In genomic region chr7:95878677-95879076, GRCh38 we compare ENCODE assay signal across 31 cellular contexts.
"Had no signal": no experiment of that assay in that cellular context is flagged by ENCODE, and none has a peak within 500 bp of the region (broad histone marks: within the 10 kb centered on the region; RNA-seq: fewer than 3 reads in every experiment).

No MANE protein-coding gene starts in this region.

- H3K27ac ChIP-seq: neural progenitor cell, ovary, parathyroid adenoma, psoas muscle, skin epidermis, spleen, suprapubic skin, testis, tibial artery, transverse colon, upper lobe of right lung, uterus had no signal

- H3K9ac ChIP-seq: neural progenitor cell, parathyroid adenoma had no signal

- H2AFZ ChIP-seq: neural progenitor cell, parathyroid adenoma had no signal

- H3K9me3 ChIP-seq: ovary, psoas muscle, suprapubic skin, testis, tibial artery, transverse colon, upper lobe of right lung, uterus had no signal

- H3K4me2 ChIP-seq: neural progenitor cell, smooth muscle cell had no signal

- H3K27ac Mint-ChIP-seq: natural killer cell; nephron; neural progenitor cell; progenitor cell of endocrine pancreas; stimulated activated memory B cell treated with anti-CD40 and anti-IgM and Interleukin-4, amounts not matched to agents 10 μg/mL and 1 μg/mL and 100 μg/mL, for 72 hours; stimulated activated naive CD8-positive, alpha-beta T cell treated with anti-CD3 and anti-CD28 coated beads, Interleukin-15, amount 100 ng/mL, for 72 hours; type B pancreatic cell had no signal

- H3K4me3 ChIP-seq: neural progenitor cell, ovary, psoas muscle, skin epidermis, smooth muscle cell, spleen, suprapubic skin, testis, tibial artery, transverse colon, upper lobe of right lung, uterus had no signal

- DNase-seq: natural killer cell; occipital lobe; ovary; posterior cingulate gyrus; psoas muscle; right cardiac atrium; spleen; stimulated activated CD4-positive, alpha-beta T cell treated with anti-CD3 and anti-CD28 coated beads, Interleukin-12 subunit alpha, Interleukin-12 subunit beta, amount 100 ng/mL, for 4 hours; stimulated activated CD4-positive, alpha-beta T cell treated with anti-CD3 and anti-CD28 coated beads, Interleukin-1b, Interleukin-23, amount 100 ng/mL, for 48 hours; stimulated activated CD4-positive, alpha-beta T cell treated with anti-CD3 and anti-CD28 coated beads, Interleukin-4, amount 100 ng/mL, for 1 hour; stimulated activated CD4-positive, alpha-beta T cell treated with anti-CD3 and anti-CD28 coated beads, Interleukin-4, amount 100 ng/mL, for 4 hours; stimulated activated CD8-positive, alpha-beta memory T cell treated with anti-CD3 and anti-CD28 coated beads, Interleukin-4, amount 100 ng/mL, for 48 hours; stimulated activated naive CD4-positive, alpha-beta T cell; stimulated activated naive CD8-positive, alpha-beta T cell treated with anti-CD3 and anti-CD28 coated beads, Interleukin-15, amount 100 ng/mL, for 72 hours; stimulated activated naive CD8-positive, alpha-beta T cell treated with anti-CD3 and anti-CD28 coated beads, Interleukin-15, Interleukin-2, amounts not matched to agents 100 U/mL and 50 U/mL, for 24 hours; substantia nigra; testis; tibial artery; transverse colon; upper lobe of right lung; uterus had no signal

- H3K27me3 ChIP-seq: neural progenitor cell, ovary, spleen, suprapubic skin, testis, tibial artery, transverse colon, upper lobe of right lung, uterus had no signal

- H3K4me1 Mint-ChIP-seq: natural killer cell; nephron; neural progenitor cell; stimulated activated memory B cell treated with anti-CD40 and anti-IgM and Interleukin-4, amounts not matched to agents 10 μg/mL and 1 μg/mL and 100 μg/mL, for 72 hours; stimulated activated naive CD8-positive, alpha-beta T cell treated with anti-CD3 and anti-CD28 coated beads, Interleukin-15, amount 100 ng/mL, for 72 hours had no signal

- H3K79me2 ChIP-seq: parathyroid adenoma had no signal

- H3K4me1 ChIP-seq: neural progenitor cell, parathyroid adenoma, spleen, suprapubic skin, upper lobe of right lung, uterus had no signal

- ATAC-seq: natural killer cell; psoas muscle; right cardiac atrium; sciatic nerve; stimulated activated memory B cell treated with anti-CD40 and anti-IgM and Interleukin-4, amounts not matched to agents 10 μg/mL and 1 μg/mL and 100 μg/mL, for 72 hours; stimulated activated naive CD8-positive, alpha-beta T cell treated with anti-CD3 and anti-CD28 coated beads, Interleukin-15, amount 100 ng/mL, for 72 hours; stimulated activated naive CD8-positive, alpha-beta T cell treated with anti-CD3 and anti-CD28 coated beads, Interleukin-15, Interleukin-2, amounts not matched to agents 100 U/mL and 50 U/mL, for 24 hours; upper lobe of right lung had no signal

- H3K4me3 Mint-ChIP-seq: natural killer cell; nephron; neural progenitor cell; stimulated activated memory B cell treated with anti-CD40 and anti-IgM and Interleukin-4, amounts not matched to agents 10 μg/mL and 1 μg/mL and 100 μg/mL, for 72 hours; stimulated activated naive CD8-positive, alpha-beta T cell treated with anti-CD3 and anti-CD28 coated beads, Interleukin-15, amount 100 ng/mL, for 72 hours; type B pancreatic cell had no signal

- H3K36me3 Mint-ChIP-seq: natural killer cell; neural progenitor cell; stimulated activated memory B cell treated with anti-CD40 and anti-IgM and Interleukin-4, amounts not matched to agents 10 μg/mL and 1 μg/mL and 100 μg/mL, for 72 hours; type B pancreatic cell had no signal

- H3K36me3 ChIP-seq: neural progenitor cell, ovary, spleen, suprapubic skin, tibial artery, transverse colon, upper lobe of right lung, uterus had no signal
